1 cellular context compared by ENCODE assay signal in the genomic region with DNA sequence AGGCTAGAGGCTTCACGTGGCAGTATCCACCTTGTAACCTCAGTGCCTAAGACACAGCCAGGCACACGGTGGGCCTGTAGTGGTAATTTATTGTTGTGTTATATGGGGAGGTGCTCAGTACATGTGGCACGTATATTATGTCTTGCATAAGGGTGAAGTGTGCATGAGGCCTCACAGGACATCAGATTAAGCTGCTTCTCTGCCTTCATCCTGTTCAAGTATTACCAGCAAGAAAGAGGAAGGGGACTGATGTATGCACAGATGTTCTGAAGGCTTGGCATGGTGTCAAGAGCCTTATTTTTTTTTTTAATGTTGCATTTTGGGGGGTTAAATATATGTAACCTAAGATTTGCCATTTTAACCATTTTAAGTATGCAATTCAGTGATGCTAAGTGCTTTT.
TF ChIP-seq lines count a peak whose summit lies in the region.

No MANE protein-coding gene starts in this region.

TF ChIP-seq in SK-N-SH, 30 proteins besides CTCF, POLR2A, EP300 and RAD21 (continued from another document):
- TF ChIP-seq, protein P1, sequence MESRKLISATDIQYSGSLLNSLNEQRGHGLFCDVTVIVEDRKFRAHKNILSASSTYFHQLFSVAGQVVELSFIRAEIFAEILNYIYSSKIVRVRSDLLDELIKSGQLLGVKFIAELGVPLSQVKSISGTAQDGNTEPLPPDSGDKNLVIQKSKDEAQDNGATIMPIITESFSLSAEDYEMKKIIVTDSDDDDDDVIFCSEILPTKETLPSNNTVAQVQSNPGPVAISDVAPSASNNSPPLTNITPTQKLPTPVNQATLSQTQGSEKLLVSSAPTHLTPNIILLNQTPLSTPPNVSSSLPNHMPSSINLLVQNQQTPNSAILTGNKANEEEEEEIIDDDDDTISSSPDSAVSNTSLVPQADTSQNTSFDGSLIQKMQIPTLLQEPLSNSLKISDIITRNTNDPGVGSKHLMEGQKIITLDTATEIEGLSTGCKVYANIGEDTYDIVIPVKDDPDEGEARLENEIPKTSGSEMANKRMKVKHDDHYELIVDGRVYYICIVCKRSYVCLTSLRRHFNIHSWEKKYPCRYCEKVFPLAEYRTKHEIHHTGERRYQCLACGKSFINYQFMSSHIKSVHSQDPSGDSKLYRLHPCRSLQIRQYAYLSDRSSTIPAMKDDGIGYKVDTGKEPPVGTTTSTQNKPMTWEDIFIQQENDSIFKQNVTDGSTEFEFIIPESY (IDR thresholded peaks at IDR 0.05; ENCODE audit: borderline replicate concordance, low read depth) = no peak
- no peak for TF ChIP-seq EZH2phosphoT487 (IDR thresholded peaks at IDR 0.05; ENCODE audit: borderline replicate concordance, low read depth)
- no peak for TF ChIP-seq MEF2A (IDR thresholded peaks at IDR 0.05; ENCODE audit: borderline replicate concordance, low read depth)
- no peak for TF ChIP-seq JUND (IDR thresholded peaks at IDR 0.05)
- TF ChIP-seq POLR2AphosphoS5 (IDR thresholded peaks at IDR 0.05; ENCODE audit: low read depth, low read length) = no peak
- no peak for TF ChIP-seq GABPA (IDR thresholded peaks at IDR 0.05; ENCODE audit: low read depth)
- TF ChIP-seq ELF1 (IDR thresholded peaks at IDR 0.05) = no peak
- TF ChIP-seq, protein P2, sequence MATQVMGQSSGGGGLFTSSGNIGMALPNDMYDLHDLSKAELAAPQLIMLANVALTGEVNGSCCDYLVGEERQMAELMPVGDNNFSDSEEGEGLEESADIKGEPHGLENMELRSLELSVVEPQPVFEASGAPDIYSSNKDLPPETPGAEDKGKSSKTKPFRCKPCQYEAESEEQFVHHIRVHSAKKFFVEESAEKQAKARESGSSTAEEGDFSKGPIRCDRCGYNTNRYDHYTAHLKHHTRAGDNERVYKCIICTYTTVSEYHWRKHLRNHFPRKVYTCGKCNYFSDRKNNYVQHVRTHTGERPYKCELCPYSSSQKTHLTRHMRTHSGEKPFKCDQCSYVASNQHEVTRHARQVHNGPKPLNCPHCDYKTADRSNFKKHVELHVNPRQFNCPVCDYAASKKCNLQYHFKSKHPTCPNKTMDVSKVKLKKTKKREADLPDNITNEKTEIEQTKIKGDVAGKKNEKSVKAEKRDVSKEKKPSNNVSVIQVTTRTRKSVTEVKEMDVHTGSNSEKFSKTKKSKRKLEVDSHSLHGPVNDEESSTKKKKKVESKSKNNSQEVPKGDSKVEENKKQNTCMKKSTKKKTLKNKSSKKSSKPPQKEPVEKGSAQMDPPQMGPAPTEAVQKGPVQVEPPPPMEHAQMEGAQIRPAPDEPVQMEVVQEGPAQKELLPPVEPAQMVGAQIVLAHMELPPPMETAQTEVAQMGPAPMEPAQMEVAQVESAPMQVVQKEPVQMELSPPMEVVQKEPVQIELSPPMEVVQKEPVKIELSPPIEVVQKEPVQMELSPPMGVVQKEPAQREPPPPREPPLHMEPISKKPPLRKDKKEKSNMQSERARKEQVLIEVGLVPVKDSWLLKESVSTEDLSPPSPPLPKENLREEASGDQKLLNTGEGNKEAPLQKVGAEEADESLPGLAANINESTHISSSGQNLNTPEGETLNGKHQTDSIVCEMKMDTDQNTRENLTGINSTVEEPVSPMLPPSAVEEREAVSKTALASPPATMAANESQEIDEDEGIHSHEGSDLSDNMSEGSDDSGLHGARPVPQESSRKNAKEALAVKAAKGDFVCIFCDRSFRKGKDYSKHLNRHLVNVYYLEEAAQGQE (IDR thresholded peaks at IDR 0.05; ENCODE audit: low read depth, low read length) = no peak
- no peak for TF ChIP-seq NRF1 (IDR thresholded peaks at IDR 0.05; ENCODE audit: low read depth, low read length)
- TF ChIP-seq TAF1 (IDR thresholded peaks at IDR 0.05; ENCODE audit: borderline replicate concordance, low read depth, low read length) = no peak
- no peak for TF ChIP-seq FOSL2 (IDR thresholded peaks at IDR 0.05; ENCODE audit: borderline replicate concordance, low read depth)
- TF ChIP-seq, protein P3, sequence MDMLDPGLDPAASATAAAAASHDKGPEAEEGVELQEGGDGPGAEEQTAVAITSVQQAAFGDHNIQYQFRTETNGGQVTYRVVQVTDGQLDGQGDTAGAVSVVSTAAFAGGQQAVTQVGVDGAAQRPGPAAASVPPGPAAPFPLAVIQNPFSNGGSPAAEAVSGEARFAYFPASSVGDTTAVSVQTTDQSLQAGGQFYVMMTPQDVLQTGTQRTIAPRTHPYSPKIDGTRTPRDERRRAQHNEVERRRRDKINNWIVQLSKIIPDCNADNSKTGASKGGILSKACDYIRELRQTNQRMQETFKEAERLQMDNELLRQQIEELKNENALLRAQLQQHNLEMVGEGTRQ (IDR thresholded peaks at IDR 0.05; ENCODE audit: borderline replicate concordance, low read depth, low read length) = no peak
